8 cellular contexts compared by ENCODE assay signal in genomic region chr15:60720493-60721231, GRCh38.
A peak's percentile ranks its signal among the peaks of the same experiment; 100 is the strongest.
DNase-seq lines count a peak whose midpoint lies in the region; ATAC-seq lines count a peak whose summit lies in the region.

No MANE protein-coding gene starts in this region.

- H3K4me3 Mint-ChIP-seq in activated naive CD8-positive, alpha-beta T cell treated with anti-CD3 and anti-CD28 coated beads, Interleukin-2, amount 10 ng/mL, durations not matched to agents 7 days and 5 days = peak overlapping the region; percentile 71
- peak overlapping the region; percentile 50 for H3K4me3 Mint-ChIP-seq in stimulated activated effector memory CD8-positive, alpha-beta T cell treated with anti-CD3 and anti-CD28 coated beads, Interleukin-12 subunit alpha, Interleukin-12 subunit beta, amount 100 ng/mL, for 72 hours

- H3K9me3 ChIP-seq in SJCRH30 (replicated peaks) = no peaks in the 10 kb centered on the region

- no peaks in the 10 kb centered on the region for H3K36me3 ChIP-seq in SJCRH30

- no peak overlapping the region for H3K27ac ChIP-seq in SJCRH30

- peaks cover 2% of the 10 kb centered on the region for H3K27me3 Mint-ChIP-seq in activated naive CD8-positive, alpha-beta T cell treated with anti-CD3 and anti-CD28 coated beads, Interleukin-2, amount 10 ng/mL, durations not matched to agents 7 days and 5 days

- H3K36me3 Mint-ChIP-seq in activated naive CD8-positive, alpha-beta T cell treated with anti-CD3 and anti-CD28 coated beads, Interleukin-2, amount 10 ng/mL, durations not matched to agents 7 days and 5 days = no peaks in the 10 kb centered on the region
- no peaks in the 10 kb centered on the region for H3K36me3 Mint-ChIP-seq in stimulated activated effector memory CD8-positive, alpha-beta T cell treated with anti-CD3 and anti-CD28 coated beads, Interleukin-12 subunit alpha, Interleukin-12 subunit beta, amount 100 ng/mL, for 72 hours

- peak overlapping the region; percentile 43 for H3K27ac Mint-ChIP-seq in activated naive CD8-positive, alpha-beta T cell treated with anti-CD3 and anti-CD28 coated beads, Interleukin-2, amount 10 ng/mL, durations not matched to agents 7 days and 5 days
- H3K27ac Mint-ChIP-seq in stimulated activated effector memory CD8-positive, alpha-beta T cell treated with anti-CD3 and anti-CD28 coated beads, Interleukin-12 subunit alpha, Interleukin-12 subunit beta, amount 100 ng/mL, for 72 hours = peak overlapping the region; percentile 74

- H3K4me3 ChIP-seq in SJCRH30 = no peak overlapping the region

- peaks cover 20% of the 10 kb centered on the region for H3K4me1 Mint-ChIP-seq in activated naive CD8-positive, alpha-beta T cell treated with anti-CD3 and anti-CD28 coated beads, Interleukin-2, amount 10 ng/mL, durations not matched to agents 7 days and 5 days
- peaks cover 59% of the 10 kb centered on the region for H3K4me1 Mint-ChIP-seq in stimulated activated effector memory CD8-positive, alpha-beta T cell treated with anti-CD3 and anti-CD28 coated beads, Interleukin-12 subunit alpha, Interleukin-12 subunit beta, amount 100 ng/mL, for 72 hours

- peak; percentile 59 for ATAC-seq in GM21390 (IDR thresholded peaks at IDR 0.05; ENCODE audit: unreplicated experiment)
- peak; percentile 83 for ATAC-seq in activated naive CD8-positive, alpha-beta T cell treated with anti-CD3 and anti-CD28 coated beads, Interleukin-2, amount 10 ng/mL, durations not matched to agents 7 days and 5 days (ENCODE audit: low read depth)
- ATAC-seq in stimulated activated effector memory CD8-positive, alpha-beta T cell treated with anti-CD3 and anti-CD28 coated beads, Interleukin-12 subunit alpha, Interleukin-12 subunit beta, amount 100 ng/mL, for 72 hours = peak; percentile 97

- peaks cover 7% of the 10 kb centered on the region; the same call in 1 of the 2 replicates for H3K4me1 ChIP-seq in SJCRH30

- peak; percentile 48 for DNase-seq in T-helper 22 cell (ENCODE audit: low read depth)
- peak; percentile 31 for DNase-seq in activated naive CD8-positive, alpha-beta T cell treated with anti-CD3 and anti-CD28 coated beads, Interleukin-2, amount 10 ng/mL, durations not matched to agents 7 days and 5 days
- peak; percentile 28 to 76 for DNase-seq in stimulated activated effector memory CD8-positive, alpha-beta T cell treated with anti-CD3 and anti-CD28 coated beads, Interleukin-12 subunit alpha, Interleukin-12 subunit beta, amount 100 ng/mL, for 72 hours (ENCODE audit: low spot score in 2 of 2)
- DNase-seq in putamen (ENCODE audit: low spot score) = no peak
- no peak for DNase-seq in SJCRH30
- no peak for DNase-seq in effector CD8-positive, alpha-beta T cell (lab: John Stamatoyannopoulos, UW)
- DNase-seq in SHP77 (lab: John Stamatoyannopoulos, UW) = no peak

- H3K9me3 Mint-ChIP-seq in activated naive CD8-positive, alpha-beta T cell treated with anti-CD3 and anti-CD28 coated beads, Interleukin-2, amount 10 ng/mL, durations not matched to agents 7 days and 5 days = no peaks in the 10 kb centered on the region
- H3K9me3 Mint-ChIP-seq in stimulated activated effector memory CD8-positive, alpha-beta T cell treated with anti-CD3 and anti-CD28 coated beads, Interleukin-12 subunit alpha, Interleukin-12 subunit beta, amount 100 ng/mL, for 72 hours = no peaks in the 10 kb centered on the region

- no peaks in the 10 kb centered on the region for H3K27me3 ChIP-seq in SJCRH30

- POLR2A ChIA-PET in activated naive CD8-positive, alpha-beta T cell treated with anti-CD3 and anti-CD28 coated beads, Interleukin-2, amount 10 ng/mL, durations not matched to agents 7 days and 5 days (lab: Charles Lee) = interaction anchor here (1.0 kb wide), 1 partner anchor 20 kb away, joined by 3 read pairs; no protein-coding TSS in a partner anchor

Comparison
In these comparisons a context has a peak if more than half of its experiments do, and no peak if none do; other contexts are left out.
1. DNase-seq: peak in T-helper 22 cell (single experiment), activated naive CD8-positive, alpha-beta T cell treated with anti-CD3 and anti-CD28 coated beads, Interleukin-2, amount 10 ng/mL, durations not matched to agents 7 days and 5 days (single experiment) and stimulated activated effector memory CD8-positive, alpha-beta T cell treated with anti-CD3 and anti-CD28 coated beads, Interleukin-12 subunit alpha, Interleukin-12 subunit beta, amount 100 ng/mL, for 72 hours (2 of 2); none in putamen (single experiment), SJCRH30 (0 of 2), effector CD8-positive, alpha-beta T cell (single experiment) and SHP77 (0 of 2).
2. Peak in every context shown above with its lines, with median percentiles within 50 percentile points of each other: ATAC-seq.